ENCODE assay signal across 8 cellular contexts in the genomic region with DNA sequence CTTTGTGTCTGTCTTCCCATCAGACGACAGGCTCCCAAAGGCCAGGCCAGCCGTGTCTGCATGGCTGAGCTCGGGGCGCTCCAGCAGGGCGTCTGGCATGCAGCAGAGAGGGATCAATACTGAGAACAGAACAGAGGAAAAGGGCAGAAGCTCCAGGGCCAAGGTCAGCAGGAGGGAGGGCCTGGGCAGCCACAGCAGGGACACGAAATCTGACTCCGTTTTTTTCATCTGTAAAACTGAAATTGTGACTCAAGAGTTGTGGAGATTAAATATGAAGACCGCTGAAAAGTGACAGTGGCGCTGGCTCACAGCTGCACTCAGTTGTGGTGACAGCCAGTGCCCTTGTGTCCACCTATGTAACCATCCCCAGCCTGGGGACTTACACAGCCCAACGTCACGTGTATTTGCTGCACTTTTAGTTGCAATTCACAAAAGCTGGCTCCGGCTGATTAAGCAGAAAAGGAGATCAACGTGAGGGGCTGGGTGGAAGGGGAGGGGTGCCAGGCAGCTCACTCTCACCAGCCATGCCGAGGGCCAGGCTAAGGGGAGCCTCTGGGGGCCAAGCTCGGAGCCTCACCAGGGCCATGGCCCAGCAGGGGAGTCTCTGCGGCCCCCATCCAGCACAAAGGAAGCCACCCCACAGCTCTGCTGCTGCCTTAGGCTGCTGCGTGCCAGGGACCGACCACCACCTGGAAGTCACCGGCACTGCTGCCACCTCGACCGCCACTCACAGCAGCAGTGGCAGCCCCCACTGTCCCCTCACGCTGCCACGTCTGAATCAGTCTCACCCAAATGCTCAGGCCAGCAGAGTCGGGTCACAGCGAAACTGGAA.
DNase-seq lines count a peak whose midpoint lies in the region; ATAC-seq, FAIRE-seq and TF ChIP-seq lines count a peak whose summit lies in the region.

No MANE protein-coding gene starts in this region.

- POLR2A ChIA-PET in H1 (lab: Charles Lee; ENCODE audit: partially characterized antibody), result interaction anchor here (0.7 to 1.0 kb wide), 3 partner anchors 9 to 348 kb away, joined by 3 read pairs; no protein-coding TSS in a partner anchor

- H3K27me3 ChIP-seq in H1 (replicated peaks in 1 of 4; ENCODE audit: control insufficient read depth in 3 of 4, extremely low read depth in 1 of 4, insufficient read depth in 3 of 4, low read length in 3 of 4) (no peaks in the 10 kb centered on the region), Karpas-422 (ENCODE audit: low read length) (no peaks in the 10 kb centered on the region)

- H3K27me3 Mint-ChIP-seq in activated T-cell treated with anti-CD3 and anti-CD28 coated beads, Interleukin-2, amount 50 U/mL, for 72 hours (ENCODE audit: low read depth), result no peaks in the 10 kb centered on the region

- H3K4ac ChIP-seq in H1 (replicated peaks; ENCODE audit: insufficient read length, low read depth, low read length), result peak overlapping the region; percentile 94

- H3K18ac ChIP-seq in H1 (ENCODE audit: extremely low read depth, low read length), result peak overlapping the region; percentile 83

- 0 out of 2 replicates have a peak overlapping the region, but pooled peaks have one; percentile 6 for H2BK12ac ChIP-seq in H1 (ENCODE audit: low read depth, low read length)

- TF ChIP-seq CTCF in H1 (IDR thresholded peaks at IDR 0.05; ENCODE audit: control extremely low read depth in 1 of 3, insufficient read depth in 1 of 3, low read depth in 1 of 3, low read length in 3 of 3) (no peak), omental fat pad (IDR thresholded peaks at IDR 0.05) (no peak)

- H3K4me3 Mint-ChIP-seq in activated T-cell treated with anti-CD3 and anti-CD28 coated beads, Interleukin-2, amount 50 U/mL, for 72 hours, result peak overlapping the region; percentile 57 to 70

- H3K9ac ChIP-seq in H1 (replicated peaks in 1 of 4; ENCODE audit: extremely low read depth in 1 of 4, low read depth in 3 of 4, low read length in 3 of 4) (peak overlapping the region in 1 of 4 experiments; percentile 13; a peak in 2 of 7 replicates), Karpas-422 (ENCODE audit: low read length) (no peak overlapping the region)

- DNase-seq in activated T-cell treated with anti-CD3 and anti-CD28 coated beads, Interleukin-2, amount 50 U/mL, for 72 hours, result no peak
- DNase-seq in activated T-cell treated with anti-CD3 and anti-CD28 coated beads for 4 hours (no peak), NCI-H1092 treated with DMSO at 0.1 percent for 48 hours (lab: John Stamatoyannopoulos, UW) (peak; percentile 58), H1 (ENCODE audit: low read depth in 1 of 2, low spot score in 2 of 2) (no peak), omental fat pad (ENCODE audit: low spot score) (no peak), Karpas-422 (no peak), GM19238 (ENCODE audit: insufficient read length, low spot score) (no peak)
- no peak for DNase-seq in stimulated activated CD4-positive, alpha-beta T cell treated with anti-CD3 and anti-CD28 coated beads, Interleukin-2, amount 100 ng/mL, for 48 hours

- peaks cover 1 to 5% of the 10 kb centered on the region in 2 experiments for H4K20me1 ChIP-seq in H1 (replicated peaks in 1 of 2; ENCODE audit: control insufficient read depth in 1 of 2, insufficient read depth in 2 of 2, low read length in 2 of 2)
- H4K20me1 ChIP-seq in Karpas-422 (ENCODE audit: insufficient read depth, low read depth, low read length), result no peaks in the 10 kb centered on the region

- peaks cover 0 to 10% (median 8%) of the 10 kb centered on the region in 4 experiments; a peak in 6 of 7 replicates for H3K4me1 ChIP-seq in H1 (replicated peaks in 1 of 4; ENCODE audit: control insufficient read depth in 3 of 4, insufficient read depth in 4 of 4, low read length in 3 of 4)
- H3K4me1 ChIP-seq in Karpas-422 (ENCODE audit: low read length), result peaks cover 8% of the 10 kb centered on the region

- no peak for TF ChIP-seq POLR2A in H1 (IDR thresholded peaks at IDR 0.05; ENCODE audit: control extremely low read depth in 1 of 2, low read depth in 2 of 2, low read length in 2 of 2)

- H3K23me2 ChIP-seq in H1 (ENCODE audit: low read depth, low read length), result no peaks in the 10 kb centered on the region

- H3K79me1 ChIP-seq in H1 (ENCODE audit: low read depth, low read length), result no peaks in the 10 kb centered on the region; the same call in 1 of the 2 replicates

- H3K9me3 ChIP-seq in H1 (ENCODE audit: insufficient read depth in 2 of 2, low read depth in 1 of 2, low read length in 1 of 2) (no peaks in the 10 kb centered on the region), Karpas-422 (ENCODE audit: low read length) (no peaks in the 10 kb centered on the region)

- peak; percentile 41 to 53 for ATAC-seq in activated T-cell treated with anti-CD3 and anti-CD28 coated beads, Interleukin-2, amount 50 U/mL, for 72 hours (replicated peaks in 1 of 2)
- ATAC-seq in omental fat pad (ENCODE audit: low FRiP score), result peak; percentile 33

- CTCF ChIA-PET in H1 (lab: Charles Lee; ENCODE audit: partially characterized antibody), result interaction anchor here (0.7 to 1.9 kb wide), 16 partner anchors 9 to 558 kb away, joined by 3 to 10 read pairs (median 4); no protein-coding TSS in a partner anchor

- H2BK15ac ChIP-seq in H1 (ENCODE audit: low read length), result peak overlapping the region; percentile 92; the same call in 1 of the 2 replicates

- whole genome bisulfite sequencing in H1 (ENCODE audit: extremely low coverage in 1 of 2, insufficient coverage in 1 of 2, insufficient read length in 1 of 2, insufficient replicate concordance in 2 of 2, low coverage in 1 of 2, low lambda C conversion rate in 2 of 2, missing lambda C conversion rate in 1 of 2), 2 experiments, result 74% methylated on average over 24 of the region's 25 CpGs; no CpG with 5 or more reads in 1 of the 2 experiments

- H2BK20ac ChIP-seq in H1 (ENCODE audit: low read length), result no peak overlapping the region

- H3K14ac ChIP-seq in H1 (ENCODE audit: insufficient read length), result no peak overlapping the region

- H3K56ac ChIP-seq in H1 (replicated peaks; ENCODE audit: insufficient read length, low read depth, low read length), result no peak overlapping the region

- H3K9me2 ChIP-seq in Karpas-422 (replicated peaks; ENCODE audit: insufficient read depth, low read length), result no peaks in the 10 kb centered on the region

- no peak for TF ChIP-seq EP300 in H1 (IDR thresholded peaks at IDR 0.05; ENCODE audit: borderline replicate concordance in 1 of 2, low read depth in 2 of 2, low read length in 2 of 2)

- H3K36me3 ChIP-seq in H1 (ENCODE audit: control insufficient read depth in 2 of 4, insufficient read depth in 4 of 4, low read length in 3 of 4), result no peaks in the 10 kb centered on the region; a peak in 1 of 8 replicates
- no peaks in the 10 kb centered on the region for H3K36me3 ChIP-seq in Karpas-422 (ENCODE audit: insufficient read depth, low read length)

- H4K5ac ChIP-seq in H1 (ENCODE audit: insufficient read length, low read depth, low read length), result peak overlapping the region; percentile 41

- FAIRE-seq in H1 (lab: Jason Lieb, UNC), result no peak

- peak overlapping the region; percentile 97 for H4K91ac ChIP-seq in H1 (replicated peaks; ENCODE audit: insufficient read length, low read length)

- H3K9me3 Mint-ChIP-seq in activated T-cell treated with anti-CD3 and anti-CD28 coated beads, Interleukin-2, amount 50 U/mL, for 72 hours, result no peaks in the 10 kb centered on the region

- H3K4me3 ChIP-seq in H1 (ENCODE audit: extremely low read depth in 1 of 4, insufficient read depth in 2 of 4, low read depth in 3 of 4, low read length in 4 of 4) (no peak overlapping the region; a peak in 1 of 8 replicates), Karpas-422 (ENCODE audit: low read length) (no peak overlapping the region)

- no peak overlapping the region for H3K23ac ChIP-seq in H1 (ENCODE audit: insufficient read length)

- TF ChIP-seq RAD21 in H1 (IDR thresholded peaks at IDR 0.05 in 1 of 2, conservative IDR thresholded peaks at IDR 0.05 in 1 of 2; ENCODE audit: low read depth in 2 of 2, low read length in 2 of 2), result no peak

- H3K27ac Mint-ChIP-seq in activated T-cell treated with anti-CD3 and anti-CD28 coated beads, Interleukin-2, amount 50 U/mL, for 72 hours, result peak overlapping the region; percentile 87

- peak overlapping the region; percentile 91; the same call in 1 of the 2 replicates for H4K8ac ChIP-seq in H1 (ENCODE audit: extremely low read depth, insufficient read depth, low read length)

- no peak overlapping the region for H2BK120ac ChIP-seq in H1 (replicated peaks; ENCODE audit: low read depth, low read length)

- peaks cover 1 to 2% of the 10 kb centered on the region in 2 donors for H3K36me3 Mint-ChIP-seq in activated T-cell treated with anti-CD3 and anti-CD28 coated beads, Interleukin-2, amount 50 U/mL, for 72 hours (ENCODE audit: insufficient read depth in 2 of 2)

- H3K4me1 Mint-ChIP-seq in activated T-cell treated with anti-CD3 and anti-CD28 coated beads, Interleukin-2, amount 50 U/mL, for 72 hours (ENCODE audit: low read depth), result peaks cover 17% of the 10 kb centered on the region

- peak overlapping the region; percentile 10; the same call in 1 of the 2 replicates for H2BK5ac ChIP-seq in H1 (ENCODE audit: low read depth, low read length)

- H2AFZ ChIP-seq in H1 (ENCODE audit: low read length) (no peak overlapping the region), Karpas-422 (ENCODE audit: low read length) (no peak overlapping the region)

- H3K27ac ChIP-seq in H1 (ENCODE audit: low read depth, low read length) (0 out of 2 replicates have a peak overlapping the region, but pooled peaks have one; percentile 37), Karpas-422 (ENCODE audit: low read length) (no peak overlapping the region)

- 0 out of 2 replicates have a peak overlapping the region, but pooled peaks have one; percentile 86 for H2AK5ac ChIP-seq in H1 (ENCODE audit: low read depth, low read length)

- H3K4me2 ChIP-seq in H1 (ENCODE audit: insufficient read depth in 1 of 2, low read depth in 2 of 2, low read length in 2 of 2), result no peak overlapping the region; a peak in 1 of 4 replicates
- H3K4me2 ChIP-seq in Karpas-422 (ENCODE audit: low read depth, low read length, poor library complexity, severe bottlenecking), result no peak overlapping the region

- H3K79me2 ChIP-seq in H1 (ENCODE audit: control insufficient read depth in 1 of 2, insufficient read depth in 2 of 2, low read length in 2 of 2) (no peaks in the 10 kb centered on the region), Karpas-422 (ENCODE audit: low read length) (peaks cover 50% of the 10 kb centered on the region)

TF ChIP-seq in H1, 55 proteins besides CTCF, POLR2A, EP300 and RAD21:
- TF ChIP-seq RBBP5 (IDR thresholded peaks at IDR 0.05; ENCODE audit: borderline replicate concordance, low read depth, low read length), result 0 out of 2 replicates have a peak, but pooled peaks have one; percentile 34
- TF ChIP-seq, protein P1, sequence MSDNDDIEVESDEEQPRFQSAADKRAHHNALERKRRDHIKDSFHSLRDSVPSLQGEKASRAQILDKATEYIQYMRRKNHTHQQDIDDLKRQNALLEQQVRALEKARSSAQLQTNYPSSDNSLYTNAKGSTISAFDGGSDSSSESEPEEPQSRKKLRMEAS (IDR thresholded peaks at IDR 0.05), result no peak
